ENCODE assay signal across 1 cellular context in the genomic region with DNA sequence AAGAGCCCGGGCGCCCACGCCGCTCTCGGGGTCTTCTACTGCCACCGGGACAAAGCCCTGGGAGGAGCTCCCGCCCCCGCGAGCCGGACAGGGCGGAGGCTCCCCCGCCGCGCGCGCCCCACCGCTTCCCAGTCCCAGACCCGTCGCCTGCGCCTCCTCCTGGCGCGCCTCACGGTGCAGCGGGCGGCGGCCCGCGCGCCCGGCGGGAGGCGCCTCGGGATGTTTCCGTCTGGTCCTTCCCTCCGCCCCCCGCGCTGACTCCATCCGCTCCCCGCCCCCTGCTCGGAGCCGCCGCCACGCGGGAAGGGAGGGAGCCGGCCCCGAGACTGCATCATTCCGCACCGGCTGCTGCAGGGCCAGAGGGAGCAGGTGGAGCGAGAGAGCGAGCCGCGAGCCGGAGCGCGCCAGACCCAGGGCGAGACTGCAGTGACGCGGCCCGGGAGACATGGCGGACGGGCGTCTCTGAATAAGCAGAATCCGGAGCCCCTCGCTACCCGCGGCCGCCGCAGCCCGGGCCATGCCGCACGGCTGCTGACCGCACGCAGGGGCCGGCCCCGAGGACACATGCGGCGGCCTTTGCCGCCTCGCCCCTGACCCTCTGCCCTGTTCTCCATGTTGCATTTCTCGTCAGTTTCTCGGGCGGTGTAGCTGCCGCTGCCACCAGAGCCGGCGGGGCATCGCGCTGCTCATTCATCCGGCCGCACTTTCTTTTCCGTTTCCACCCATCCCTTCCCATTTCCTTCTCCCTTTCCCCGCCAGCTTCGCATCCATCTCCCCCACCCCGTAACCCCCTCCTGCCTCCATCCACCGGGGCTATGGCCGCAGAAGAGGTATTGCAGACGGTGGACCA.
TF ChIP-seq lines count a peak whose summit lies in the region.

TSS of gene BICD1 (plus strand) at position 331 of the 850 bp plus-strand sequence. CDS start at position 816, 485 bp downstream.

TF ChIP-seq in HEK293, 187 proteins besides CTCF, POLR2A, EP300 and RAD21 (continued from another document and continues in another):
- TF ChIP-seq ZNF362 (tag by site-specific recombination; IDR thresholded peaks at IDR 0.05): no peak
- TF ChIP-seq ZNF155 (tag by site-specific recombination; IDR thresholded peaks at IDR 0.05): no peak
- TF ChIP-seq, protein P1, sequence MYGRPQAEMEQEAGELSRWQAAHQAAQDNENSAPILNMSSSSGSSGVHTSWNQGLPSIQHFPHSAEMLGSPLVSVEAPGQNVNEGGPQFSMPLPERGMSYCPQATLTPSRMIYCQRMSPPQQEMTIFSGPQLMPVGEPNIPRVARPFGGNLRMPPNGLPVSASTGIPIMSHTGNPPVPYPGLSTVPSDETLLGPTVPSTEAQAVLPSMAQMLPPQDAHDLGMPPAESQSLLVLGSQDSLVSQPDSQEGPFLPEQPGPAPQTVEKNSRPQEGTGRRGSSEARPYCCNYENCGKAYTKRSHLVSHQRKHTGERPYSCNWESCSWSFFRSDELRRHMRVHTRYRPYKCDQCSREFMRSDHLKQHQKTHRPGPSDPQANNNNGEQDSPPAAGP (tag by site-specific recombination; IDR thresholded peaks at IDR 0.05): peak; percentile 79
- TF ChIP-seq, protein P2, sequence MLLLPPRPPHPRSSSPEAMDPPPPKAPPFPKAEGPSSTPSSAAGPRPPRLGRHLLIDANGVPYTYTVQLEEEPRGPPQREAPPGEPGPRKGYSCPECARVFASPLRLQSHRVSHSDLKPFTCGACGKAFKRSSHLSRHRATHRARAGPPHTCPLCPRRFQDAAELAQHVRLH (tag by site-specific recombination; IDR thresholded peaks at IDR 0.05): peak; percentile 38; the same call in 1 of the 2 replicates
- TF ChIP-seq REST (tag by site-specific recombination; IDR thresholded peaks at IDR 0.05): no peak; the same call in 1 of the 2 replicates
- TF ChIP-seq, protein P3, sequence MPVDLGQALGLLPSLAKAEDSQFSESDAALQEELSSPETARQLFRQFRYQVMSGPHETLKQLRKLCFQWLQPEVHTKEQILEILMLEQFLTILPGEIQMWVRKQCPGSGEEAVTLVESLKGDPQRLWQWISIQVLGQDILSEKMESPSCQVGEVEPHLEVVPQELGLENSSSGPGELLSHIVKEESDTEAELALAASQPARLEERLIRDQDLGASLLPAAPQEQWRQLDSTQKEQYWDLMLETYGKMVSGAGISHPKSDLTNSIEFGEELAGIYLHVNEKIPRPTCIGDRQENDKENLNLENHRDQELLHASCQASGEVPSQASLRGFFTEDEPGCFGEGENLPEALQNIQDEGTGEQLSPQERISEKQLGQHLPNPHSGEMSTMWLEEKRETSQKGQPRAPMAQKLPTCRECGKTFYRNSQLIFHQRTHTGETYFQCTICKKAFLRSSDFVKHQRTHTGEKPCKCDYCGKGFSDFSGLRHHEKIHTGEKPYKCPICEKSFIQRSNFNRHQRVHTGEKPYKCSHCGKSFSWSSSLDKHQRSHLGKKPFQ (tag by site-specific recombination; IDR thresholded peaks at IDR 0.05): no peak
- TF ChIP-seq, protein P4, sequence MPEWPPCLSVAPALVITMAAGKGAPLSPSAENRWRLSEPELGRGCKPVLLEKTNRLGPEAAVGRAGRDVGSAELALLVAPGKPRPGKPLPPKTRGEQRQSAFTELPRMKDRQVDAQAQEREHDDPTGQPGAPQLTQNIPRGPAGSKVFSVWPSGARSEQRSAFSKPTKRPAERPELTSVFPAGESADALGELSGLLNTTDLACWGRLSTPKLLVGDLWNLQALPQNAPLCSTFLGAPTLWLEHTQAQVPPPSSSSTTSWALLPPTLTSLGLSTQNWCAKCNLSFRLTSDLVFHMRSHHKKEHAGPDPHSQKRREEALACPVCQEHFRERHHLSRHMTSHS (tag by site-specific recombination; IDR thresholded peaks at IDR 0.05): no peak
- TF ChIP-seq ZEB2 (tag by site-specific recombination; IDR thresholded peaks at IDR 0.05): peak; percentile 90
- 0 out of 2 replicates have a peak, but pooled peaks have one; percentile 32 for TF ChIP-seq ZNF324 (tag by site-specific recombination; IDR thresholded peaks at IDR 0.05)
- TF ChIP-seq GLIS2 (tag by site-specific recombination; IDR thresholded peaks at IDR 0.05): peak; percentile 90
- TF ChIP-seq ZNF10 (tag by site-specific recombination; IDR thresholded peaks at IDR 0.05): no peak
- TF ChIP-seq ZNF248 (tag by site-specific recombination; IDR thresholded peaks at IDR 0.05): no peak
- peak; percentile 98 for TF ChIP-seq ZNF561 (tag by site-specific recombination; IDR thresholded peaks at IDR 0.05; ENCODE audit: borderline replicate concordance)
- TF ChIP-seq, protein P5, sequence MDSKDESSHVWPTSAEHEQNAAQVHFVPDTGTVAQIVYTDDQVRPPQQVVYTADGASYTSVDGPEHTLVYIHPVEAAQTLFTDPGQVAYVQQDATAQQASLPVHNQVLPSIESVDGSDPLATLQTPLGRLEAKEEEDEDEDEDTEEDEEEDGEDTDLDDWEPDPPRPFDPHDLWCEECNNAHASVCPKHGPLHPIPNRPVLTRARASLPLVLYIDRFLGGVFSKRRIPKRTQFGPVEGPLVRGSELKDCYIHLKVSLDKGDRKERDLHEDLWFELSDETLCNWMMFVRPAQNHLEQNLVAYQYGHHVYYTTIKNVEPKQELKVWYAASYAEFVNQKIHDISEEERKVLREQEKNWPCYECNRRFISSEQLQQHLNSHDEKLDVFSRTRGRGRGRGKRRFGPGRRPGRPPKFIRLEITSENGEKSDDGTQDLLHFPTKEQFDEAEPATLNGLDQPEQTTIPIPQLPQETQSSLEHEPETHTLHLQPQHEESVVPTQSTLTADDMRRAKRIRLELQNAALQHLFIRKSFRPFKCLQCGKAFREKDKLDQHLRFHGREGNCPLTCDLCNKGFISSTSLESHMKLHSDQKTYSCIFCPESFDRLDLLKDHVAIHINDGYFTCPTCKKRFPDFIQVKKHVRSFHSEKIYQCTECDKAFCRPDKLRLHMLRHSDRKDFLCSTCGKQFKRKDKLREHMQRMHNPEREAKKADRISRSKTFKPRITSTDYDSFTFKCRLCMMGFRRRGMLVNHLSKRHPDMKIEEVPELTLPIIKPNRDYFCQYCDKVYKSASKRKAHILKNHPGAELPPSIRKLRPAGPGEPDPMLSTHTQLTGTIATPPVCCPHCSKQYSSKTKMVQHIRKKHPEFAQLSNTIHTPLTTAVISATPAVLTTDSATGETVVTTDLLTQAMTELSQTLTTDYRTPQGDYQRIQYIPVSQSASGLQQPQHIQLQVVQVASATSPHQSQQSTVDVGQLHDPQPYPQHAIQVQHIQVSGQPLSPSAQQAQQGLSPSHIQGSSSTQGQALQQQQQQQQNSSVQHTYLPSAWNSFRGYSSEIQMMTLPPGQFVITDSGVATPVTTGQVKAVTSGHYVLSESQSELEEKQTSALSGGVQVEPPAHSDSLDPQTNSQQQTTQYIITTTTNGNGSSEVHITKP (tag by site-specific recombination; IDR thresholded peaks at IDR 0.05): no peak
- no peak for TF ChIP-seq ZSCAN16 (tag by site-specific recombination; IDR thresholded peaks at IDR 0.05)
- TF ChIP-seq MEIS1 (CRISPR knock-in tag; IDR thresholded peaks at IDR 0.05; ENCODE audit: borderline replicate concordance): no peak
- TF ChIP-seq KLF10 (tag by site-specific recombination; IDR thresholded peaks at IDR 0.05): no peak; the same call in 1 of the 2 replicates
- TF ChIP-seq ZNF664 (tag by site-specific recombination; IDR thresholded peaks at IDR 0.05): no peak
- TF ChIP-seq, protein P6, sequence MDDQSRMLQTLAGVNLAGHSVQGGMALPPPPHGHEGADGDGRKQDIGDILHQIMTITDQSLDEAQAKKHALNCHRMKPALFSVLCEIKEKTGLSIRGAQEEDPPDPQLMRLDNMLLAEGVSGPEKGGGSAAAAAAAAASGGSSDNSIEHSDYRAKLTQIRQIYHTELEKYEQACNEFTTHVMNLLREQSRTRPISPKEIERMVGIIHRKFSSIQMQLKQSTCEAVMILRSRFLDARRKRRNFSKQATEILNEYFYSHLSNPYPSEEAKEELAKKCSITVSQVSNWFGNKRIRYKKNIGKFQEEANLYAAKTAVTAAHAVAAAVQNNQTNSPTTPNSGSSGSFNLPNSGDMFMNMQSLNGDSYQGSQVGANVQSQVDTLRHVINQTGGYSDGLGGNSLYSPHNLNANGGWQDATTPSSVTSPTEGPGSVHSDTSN (CRISPR knock-in tag; IDR thresholded peaks at IDR 0.05): 0 out of 2 replicates have a peak, but pooled peaks have one; percentile 80
- TF ChIP-seq ZNF239 (tag by site-specific recombination; IDR thresholded peaks at IDR 0.05): 0 out of 2 replicates have a peak, but pooled peaks have one; percentile 37
- TF ChIP-seq ZNF501 (tag by site-specific recombination; IDR thresholded peaks at IDR 0.05): peak; percentile 61; the same call in 1 of the 2 replicates
- peak; percentile 35; the same call in 1 of the 2 replicates for TF ChIP-seq INSM2 (tag by site-specific recombination; IDR thresholded peaks at IDR 0.05)
- TF ChIP-seq ZNF529 (tag by site-specific recombination; IDR thresholded peaks at IDR 0.05; ENCODE audit: insufficient replicate concordance): no peak
- peak; percentile 52 for TF ChIP-seq ZNF843 (tag by site-specific recombination; IDR thresholded peaks at IDR 0.05)
- no peak for TF ChIP-seq GLI2 (tag by site-specific recombination; IDR thresholded peaks at IDR 0.05; ENCODE audit: borderline replicate concordance, low read depth)
- no peak for TF ChIP-seq ZNF157 (tag by site-specific recombination; IDR thresholded peaks at IDR 0.05)
- TF ChIP-seq EGR2 (tag by site-specific recombination; IDR thresholded peaks at IDR 0.05; ENCODE audit: low read depth): peak; percentile 79
- TF ChIP-seq ZNF473 (tag by site-specific recombination; IDR thresholded peaks at IDR 0.05): no peak
- TF ChIP-seq BCL11A (tag by site-specific recombination; IDR thresholded peaks at IDR 0.05; ENCODE audit: low read depth): no peak
- TF ChIP-seq ZNF792 (tag by site-specific recombination; IDR thresholded peaks at IDR 0.05): no peak
- TF ChIP-seq ATF2 (tag by site-specific recombination; IDR thresholded peaks at IDR 0.05; ENCODE audit: low read depth): no peak
- no peak for TF ChIP-seq ZNF274 (IDR thresholded peaks at IDR 0.05; ENCODE audit: low read length)
- TF ChIP-seq ZNF274 (tag by site-specific recombination; IDR thresholded peaks at IDR 0.05; ENCODE audit: borderline replicate concordance): no peak
- TF ChIP-seq ZNF266 (tag by site-specific recombination; IDR thresholded peaks at IDR 0.05; ENCODE audit: low read depth): no peak
- no peak; the same call in 1 of the 2 replicates for TF ChIP-seq ZNF2 (tag by site-specific recombination; IDR thresholded peaks at IDR 0.05)
- no peak for TF ChIP-seq ZNF133 (tag by site-specific recombination; IDR thresholded peaks at IDR 0.05)
- no peak for TF ChIP-seq HOXA7 (CRISPR knock-in tag; IDR thresholded peaks at IDR 0.05; ENCODE audit: borderline replicate concordance)
